8 cellular contexts compared by ENCODE assay signal in genomic region chrX:71533514-71533849, GRCh38. TPM values are rescaled to one million over a fixed set of nuclear protein-coding genes. Genes with fewer than 3 reads are reported as not detected.
DNase-seq lines count a peak whose midpoint lies in the region; ATAC-seq and TF ChIP-seq lines count a peak whose summit lies in the region.

No MANE protein-coding gene starts in this region.

- H3K27ac Mint-ChIP-seq in naive thymus-derived CD8-positive, alpha-beta T cell = peak overlapping the region; percentile 95 to 99 (median 98)

- peaks cover 69% of the 10 kb centered on the region for H3K79me2 ChIP-seq in MM.1S (ENCODE audit: low read length)

- DNase-seq in AG10803 (ENCODE audit: low read depth) (no peak), MM.1S (no peak), retina (no peak), GM13977 (ENCODE audit: low spot score) (no peak), cerebellum (ENCODE audit: low spot score) (no peak)
- DNase-seq in naive thymus-derived CD8-positive, alpha-beta T cell = no peak

- H3K36me3 ChIP-seq in MM.1S (replicated peaks; ENCODE audit: insufficient read depth, low read length) (no peaks in the 10 kb centered on the region; the same call in none of the 2 replicates), duodenal mucosa (ENCODE audit: control insufficient read depth in 1 of 2, insufficient read depth in 2 of 2, low read length in 2 of 2) (peaks cover 0 to 3% of the 10 kb centered on the region in 2 donors)

- H3K9me3 Mint-ChIP-seq in naive thymus-derived CD8-positive, alpha-beta T cell = peaks cover 0 to 5% (median 0%) of the 10 kb centered on the region in 9 donors

- no peaks in the 10 kb centered on the region for H3K9me2 ChIP-seq in MM.1S (replicated peaks; ENCODE audit: insufficient read depth, low read length)

- H3K9me3 ChIP-seq in MM.1S (replicated peaks; ENCODE audit: insufficient read depth, low read length) = no peaks in the 10 kb centered on the region
- H3K9me3 ChIP-seq in duodenal mucosa (ENCODE audit: control insufficient read depth in 1 of 2, low read length in 2 of 2) = no peaks in the 10 kb centered on the region

- H3K36me3 Mint-ChIP-seq in naive thymus-derived CD8-positive, alpha-beta T cell = peaks cover 9 to 34% (median 30%) of the 10 kb centered on the region in 3 donors

- H3F3A ChIP-seq in MM.1S (ENCODE audit: insufficient read depth, low read length) = peaks cover 33% of the 10 kb centered on the region

- POLR2A ChIA-PET in naive thymus-derived CD8-positive, alpha-beta T cell (lab: Charles Lee) = interaction anchor here (0.5 to 4.4 kb wide), 20 partner anchors 11 to 431 kb away, joined by 3 to 47 read pairs (median 5); partner anchors contain the start of genes CXCR3, IL2RG, TAF1 and ZMYM3

- H3K4me3 ChIP-seq in AG10803 (ENCODE audit: low read length) (peak overlapping the region; percentile 93), MM.1S (ENCODE audit: low read length) (peak overlapping the region; percentile 97), duodenal mucosa (ENCODE audit: low read depth in 1 of 2, low read length in 2 of 2) (peak overlapping the region; percentile 97 to 99)

- H3K4me1 Mint-ChIP-seq in naive thymus-derived CD8-positive, alpha-beta T cell = peaks cover 6 to 46% (median 28%) of the 10 kb centered on the region in 4 donors

- 0 out of 2 replicates have a peak overlapping the region, but pooled peaks have one; percentile 27 for H2AFZ ChIP-seq in MM.1S (ENCODE audit: low read length)

- ATAC-seq in naive thymus-derived CD8-positive, alpha-beta T cell = no peak
- no peak for ATAC-seq in GM18873 (IDR thresholded peaks at IDR 0.05; ENCODE audit: low FRiP score, unreplicated experiment)

- peak overlapping the region; percentile 68; the same call in 1 of the 2 replicates for H3K4me2 ChIP-seq in MM.1S (ENCODE audit: low read depth, low read length)

- H4K20me1 ChIP-seq in MM.1S (ENCODE audit: insufficient read depth, low read length) = peaks cover 37% of the 10 kb centered on the region

- H3K4me3 Mint-ChIP-seq in naive thymus-derived CD8-positive, alpha-beta T cell = peak overlapping the region; percentile 94 to 99 (median 97)

- H3K9ac ChIP-seq in MM.1S (ENCODE audit: low read length) = peak overlapping the region; percentile 98
- peak overlapping the region; percentile 96 for H3K9ac ChIP-seq in duodenal mucosa (ENCODE audit: low read depth in 1 of 2, low read length in 2 of 2)

- H3K4me1 ChIP-seq in MM.1S (ENCODE audit: low read length) = peaks cover 16% of the 10 kb centered on the region
- peaks cover 5 to 8% of the 10 kb centered on the region in 2 donors for H3K4me1 ChIP-seq in duodenal mucosa (ENCODE audit: control insufficient read depth in 1 of 2, insufficient read depth in 2 of 2, low read length in 2 of 2)

- no peaks in the 10 kb centered on the region for H3K27me3 Mint-ChIP-seq in naive thymus-derived CD8-positive, alpha-beta T cell

- H3K27me3 ChIP-seq in MM.1S (replicated peaks; ENCODE audit: insufficient read depth, low read length) = no peaks in the 10 kb centered on the region
- H3K27me3 ChIP-seq in duodenal mucosa (ENCODE audit: control insufficient read depth in 1 of 2, insufficient read depth in 2 of 2, low read length in 2 of 2) = no peaks in the 10 kb centered on the region

- in situ Hi-C loops in GM13977 (cut with MboI; ENCODE audit: low pct_unique_long_range_greater_than_20kb, low sequenced_read_pairs, unreplicated experiment) = no loop called here

- TF ChIP-seq CTCF in AG10803 (conservative IDR thresholded peaks at IDR 0.05; ENCODE audit: low read length) = no peak
- TF ChIP-seq CTCF in MM.1S (IDR thresholded peaks at IDR 0.05; ENCODE audit: low read length) = no peak
- no peak for TF ChIP-seq CTCF in GM13977 (IDR thresholded peaks at IDR 0.05; ENCODE audit: extremely low read depth, insufficient read depth, missing control alignments)

- H3K27ac ChIP-seq in MM.1S (ENCODE audit: low read length) = peak overlapping the region; percentile 92
- peak overlapping the region; percentile 87 for H3K27ac ChIP-seq in duodenal mucosa (ENCODE audit: low read depth, low read length)

RNA-seq across cellular contexts. Expression of gene OGT, which starts 0.6 kb away (rescaled TPM):
- 100 to 1,000 TPM; 636 to 675 TPM for total RNA-seq in naive thymus-derived CD8-positive, alpha-beta T cell
- 10 to 100 TPM; 29.7 to 32.7 (median 31.3) TPM for polyA plus RNA-seq in naive thymus-derived CD8-positive, alpha-beta T cell
- 254 TPM for total RNA-seq in cerebellum

RNA-seq across cellular contexts. Expression of gene GCNA, which starts 44.8 kb away (rescaled TPM):
- total RNA-seq in naive thymus-derived CD8-positive, alpha-beta T cell = 10 to 100 TPM; 11.6 to 12.1 TPM
- 1 to 10 TPM in 1 of 3 donors, under 1 TPM in 2; 0.34 to 1.3 (median 0.77) TPM for polyA plus RNA-seq in naive thymus-derived CD8-positive, alpha-beta T cell
- total RNA-seq in cerebellum = 4.5 TPM
